ENCODE assay signal across 16 cellular contexts in the genomic region with DNA sequence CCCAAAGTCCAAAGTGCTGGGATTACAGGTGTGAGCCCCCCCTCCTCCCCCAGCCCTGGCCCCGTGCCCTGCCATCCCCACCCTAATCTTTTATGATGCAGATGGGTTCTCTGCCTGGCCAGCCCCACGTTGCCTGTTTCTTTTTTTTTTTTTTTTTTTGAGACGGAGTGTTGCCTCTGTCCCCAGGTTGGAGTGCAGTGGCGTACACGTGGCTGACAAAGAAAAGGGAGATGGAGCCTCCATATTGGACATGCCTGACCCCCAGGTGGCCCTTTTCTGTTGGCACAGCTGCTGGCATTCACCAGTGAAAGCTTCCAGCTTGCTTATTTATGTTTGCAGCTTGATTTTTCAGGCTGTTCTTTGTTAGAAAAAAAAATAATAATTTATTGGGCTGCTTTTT.
DNase-seq lines count a peak whose midpoint lies in the region; TF ChIP-seq lines count a peak whose summit lies in the region.
"Had no signal": no experiment of that assay in that cellular context is flagged by ENCODE, and none has a peak within 500 bp of the region (broad histone marks: within the 10 kb centered on the region; RNA-seq: fewer than 3 reads in every experiment).

No MANE protein-coding gene starts in this region.

- H3K4me3 ChIP-seq in HUES64 (ENCODE audit: low read length) (no peak overlapping the region), coronary artery (no peak overlapping the region)
- H3K4me3 ChIP-seq: BLaER1 had no signal

- H3K27ac ChIP-seq in HUES64 (ENCODE audit: low read depth, low read length): peak overlapping the region; percentile 24; the same call in 1 of the 2 replicates
- no peak overlapping the region for H3K27ac ChIP-seq in coronary artery
- H3K27ac ChIP-seq: BLaER1 had no signal

- 21% methylated on average over 4 of the region's 5 CpGs for WGBS in HUES64

- no peak for TF ChIP-seq CTCF in coronary artery (IDR thresholded peaks at IDR 0.05)

- H3K9me3 ChIP-seq in HUES64 (ENCODE audit: insufficient read depth, low read depth, low read length): no peaks in the 10 kb centered on the region
- H3K9me3 ChIP-seq: BLaER1 had no signal

- DNase-seq in NCI-H2081 (lab: John Stamatoyannopoulos, UW) (peak; percentile 57 to 78), NCI-H748 (lab: John Stamatoyannopoulos, UW; ENCODE audit: unreplicated experiment) (peak; percentile 85), left kidney (ENCODE audit: low read depth, low spot score) (peak; percentile 88), coronary artery (ENCODE audit: low spot score) (no peak)
- no peak for DNase-seq in activated naive CD4-positive, alpha-beta T cell treated with Interleukin-2 at 50 U/mL for 16 hours
- DNase-seq in activated naive CD4-positive, alpha-beta T cell treated with anti-CD3 and anti-CD28 coated beads, Interleukin-2, amount 50 U/mL, for 16 hours: no peak
- DNase-seq: CD8-positive, alpha-beta memory T cell; DMS 273 treated with DMSO at 0.1 percent for 48 hours; EL; NCI-H1694; NCI-H2227 treated with DMSO at 0.1 percent for 48 hours; NCI-H82; SHP77 treated with DMSO at 0.1 percent for 48 hours; T-helper 2 cell had no signal

- peaks cover 3% of the 10 kb centered on the region; the same call in 1 of the 2 replicates for H3K27me3 ChIP-seq in HUES64 (ENCODE audit: insufficient read depth, low read length)
- H3K27me3 ChIP-seq: BLaER1 had no signal

- H3K36me3 ChIP-seq in HUES64 (ENCODE audit: insufficient read depth, low read length): no peaks in the 10 kb centered on the region

- H3K4me1 ChIP-seq in HUES64 (ENCODE audit: insufficient read depth, low read length): peaks cover 36% of the 10 kb centered on the region

- peak overlapping the region; percentile 39; the same call in 1 of the 2 replicates for H3K9ac ChIP-seq in HUES64 (ENCODE audit: low read depth, low read length)
- H3K9ac ChIP-seq: BLaER1 had no signal

Comparison
In these comparisons a context has a peak if more than half of its experiments do, and no peak if none do; other contexts are left out.
1. DNase-seq: peak in NCI-H2081 (2 of 2), NCI-H748 (single experiment) and left kidney (single experiment); none in activated naive CD4-positive, alpha-beta T cell treated with Interleukin-2 at 50 U/mL for 16 hours (single experiment), coronary artery (single experiment) and activated naive CD4-positive, alpha-beta T cell treated with anti-CD3 and anti-CD28 coated beads, Interleukin-2, amount 50 U/mL, for 16 hours (single experiment).